ENCODE assay signal across 21 cellular contexts in the genomic region with DNA sequence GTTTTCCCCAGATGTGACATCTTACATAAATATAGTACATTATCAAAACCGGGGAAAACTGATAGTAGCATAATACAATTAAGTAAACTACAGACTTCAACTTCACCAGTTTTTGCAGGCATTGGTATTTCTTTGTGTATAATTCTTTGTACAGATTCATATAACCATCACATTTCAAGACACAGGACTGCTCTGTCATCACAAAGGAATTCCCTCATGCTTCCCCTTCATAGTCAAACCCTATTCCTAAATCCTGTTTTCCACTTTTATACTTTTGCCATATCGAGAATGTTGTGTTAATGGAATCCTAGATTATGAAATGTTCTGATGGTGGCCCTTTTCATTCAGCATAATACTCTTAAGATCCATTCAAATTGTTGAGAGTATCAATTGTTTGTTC. TPM values are rescaled to one million over a fixed set of nuclear protein-coding genes. Genes with fewer than 3 reads are reported as not detected.
DNase-seq lines count a peak whose midpoint lies in the region; ATAC-seq, FAIRE-seq and TF ChIP-seq lines count a peak whose summit lies in the region.
"Had no signal": no experiment of that assay in that cellular context is flagged by ENCODE, and none has a peak within 500 bp of the region (broad histone marks: within the 10 kb centered on the region; RNA-seq: fewer than 3 reads in every experiment).

No MANE protein-coding gene starts in this region.

- in situ Hi-C loops in ACHN (cut with HindIII; ENCODE audit: low pct_ligation_motif_present, low pct_unique_long_range_greater_than_20kb, low sequenced_read_pairs): no loop called here

- peaks cover 42% of the 10 kb centered on the region for H3K36me3 Mint-ChIP-seq in activated CD4-positive, alpha-beta T cell treated with anti-CD3 and anti-CD28 coated beads, Interleukin-2, amount 10 ng/mL, durations not matched to agents 7 days and 5 days (ENCODE audit: low read depth)

- intact Hi-C loops in tibial artery (cut with DNase I; ENCODE audit: low total_unique reads): no loop called here

- H3K27ac Mint-ChIP-seq in activated CD4-positive, alpha-beta T cell treated with anti-CD3 and anti-CD28 coated beads, Interleukin-2, amount 10 ng/mL, durations not matched to agents 7 days and 5 days: no peak overlapping the region
- H3K27ac Mint-ChIP-seq: activated naive CD4-positive, alpha-beta T cell treated with anti-CD3 and anti-CD28 coated beads, Interleukin-2, amount 10 ng/mL, durations not matched to agents 7 days and 5 days; brain; CD4-positive, alpha-beta T cell; stimulated activated memory B cell treated with anti-CD40 and anti-IgM and Interleukin-4, amounts not matched to agents 10 μg/mL and 1 μg/mL and 100 μg/mL, for 72 hours had no signal

- no peaks in the 10 kb centered on the region for H3K9me3 ChIP-seq in tibial artery
- H3K9me3 ChIP-seq: esophagus squamous epithelium, thyroid gland had no signal

- peaks cover 2% of the 10 kb centered on the region for H3K36me3 ChIP-seq in bronchial epithelial cell (ENCODE audit: control insufficient read depth, insufficient read depth, low read length)
- no peaks in the 10 kb centered on the region for H3K36me3 ChIP-seq in tibial artery
- H3K36me3 ChIP-seq: esophagus squamous epithelium, thyroid gland had no signal

- TF ChIP-seq CTCF in bronchial epithelial cell (IDR thresholded peaks at IDR 0.05; ENCODE audit: insufficient read depth, low read length, severe bottlenecking) (no peak), foreskin keratinocyte (conservative IDR thresholded peaks at IDR 0.05) (no peak), tibial artery (IDR thresholded peaks at IDR 0.05) (no peak)

- H3K9me3 Mint-ChIP-seq in activated CD4-positive, alpha-beta T cell treated with anti-CD3 and anti-CD28 coated beads, Interleukin-2, amount 10 ng/mL, durations not matched to agents 7 days and 5 days: peaks cover 12% of the 10 kb centered on the region
- H3K9me3 Mint-ChIP-seq: CD4-positive, alpha-beta T cell; stimulated activated memory B cell treated with anti-CD40 and anti-IgM and Interleukin-4, amounts not matched to agents 10 μg/mL and 1 μg/mL and 100 μg/mL, for 72 hours had no signal

- peaks cover 45% of the 10 kb centered on the region for H3K4me1 Mint-ChIP-seq in activated CD4-positive, alpha-beta T cell treated with anti-CD3 and anti-CD28 coated beads, Interleukin-2, amount 10 ng/mL, durations not matched to agents 7 days and 5 days

- FAIRE-seq in bronchial epithelial cell (lab: Jason Lieb, UNC): no peak

- DNase-seq in ACHN: peak; percentile 11
- peak; percentile 60 for DNase-seq in HCEC 1CT
- DNase-seq in bronchial epithelial cell (ENCODE audit: low read depth): peak; percentile 41
- peak in 1 of 2 donors; percentile 54 for DNase-seq in foreskin keratinocyte
- DNase-seq in activated CD4-positive, alpha-beta T cell treated with anti-CD3 and anti-CD28 coated beads, Interleukin-2, amount 10 ng/mL, durations not matched to agents 7 days and 5 days: no peak
- no peak for DNase-seq in tibial artery
- no peak for DNase-seq in T-helper 9 cell
- DNase-seq in NOMO-1 treated with DMSO at 0.1 percent for 48 hours (lab: John Stamatoyannopoulos, UW; ENCODE audit: unreplicated experiment): no peak
- DNase-seq: activated naive CD4-positive, alpha-beta T cell treated with anti-CD3 and anti-CD28 coated beads, Interleukin-2, amount 10 ng/mL, durations not matched to agents 7 days and 5 days; CD4-positive, alpha-beta T cell; DMS53; esophagus squamous epithelium; NCI-H1048; NCI-H2029; NCI-H510A treated with DMSO at 0.1 percent for 48 hours; nucleus accumbens; retina; stimulated activated CD4-positive, alpha-beta T cell treated with anti-CD3 and anti-CD28 coated beads, Interleukin-15, amount 100 ng/mL, for 24 hours; thyroid gland had no signal

- ATAC-seq in foreskin keratinocyte: peak; percentile 34
- ATAC-seq: stimulated activated memory B cell treated with anti-CD40 and anti-IgM and Interleukin-4, amounts not matched to agents 10 μg/mL and 1 μg/mL and 100 μg/mL, for 72 hours had no signal

- no peak overlapping the region for H3K4me3 ChIP-seq in bronchial epithelial cell (ENCODE audit: low read depth, low read length)
- H3K4me3 ChIP-seq in tibial artery: no peak overlapping the region
- H3K4me3 ChIP-seq: esophagus squamous epithelium, thyroid gland had no signal

- H3K4me3 Mint-ChIP-seq in activated CD4-positive, alpha-beta T cell treated with anti-CD3 and anti-CD28 coated beads, Interleukin-2, amount 10 ng/mL, durations not matched to agents 7 days and 5 days: no peak overlapping the region
- H3K4me3 Mint-ChIP-seq: activated naive CD4-positive, alpha-beta T cell treated with anti-CD3 and anti-CD28 coated beads, Interleukin-2, amount 10 ng/mL, durations not matched to agents 7 days and 5 days; brain; CD4-positive, alpha-beta T cell; stimulated activated memory B cell treated with anti-CD40 and anti-IgM and Interleukin-4, amounts not matched to agents 10 μg/mL and 1 μg/mL and 100 μg/mL, for 72 hours had no signal

- no peaks in the 10 kb centered on the region for H3K27me3 ChIP-seq in bronchial epithelial cell (ENCODE audit: control insufficient read depth, insufficient read depth, low read length)
- no peaks in the 10 kb centered on the region for H3K27me3 ChIP-seq in foreskin keratinocyte
- H3K27me3 ChIP-seq in tibial artery: no peaks in the 10 kb centered on the region
- H3K27me3 ChIP-seq: esophagus squamous epithelium, thyroid gland had no signal

- H3K4me1 ChIP-seq in foreskin keratinocyte: peaks cover 8% of the 10 kb centered on the region
- H3K4me1 ChIP-seq in tibial artery: no peaks in the 10 kb centered on the region
- H3K4me1 ChIP-seq: thyroid gland had no signal

- POLR2A ChIA-PET in activated CD4-positive, alpha-beta T cell treated with anti-CD3 and anti-CD28 coated beads, Interleukin-2, amount 10 ng/mL, durations not matched to agents 7 days and 5 days (lab: Charles Lee): no interaction called here

- no peaks in the 10 kb centered on the region for H3K27me3 Mint-ChIP-seq in activated CD4-positive, alpha-beta T cell treated with anti-CD3 and anti-CD28 coated beads, Interleukin-2, amount 10 ng/mL, durations not matched to agents 7 days and 5 days
- H3K27me3 Mint-ChIP-seq: activated naive CD4-positive, alpha-beta T cell treated with anti-CD3 and anti-CD28 coated beads, Interleukin-2, amount 10 ng/mL, durations not matched to agents 7 days and 5 days; brain; CD4-positive, alpha-beta T cell; stimulated activated memory B cell treated with anti-CD40 and anti-IgM and Interleukin-4, amounts not matched to agents 10 μg/mL and 1 μg/mL and 100 μg/mL, for 72 hours had no signal

- no peak overlapping the region for H3K27ac ChIP-seq in foreskin keratinocyte
- H3K27ac ChIP-seq in tibial artery: no peak overlapping the region
- H3K27ac ChIP-seq: esophagus squamous epithelium, thyroid gland had no signal

- CTCF ChIA-PET in activated CD4-positive, alpha-beta T cell treated with anti-CD3 and anti-CD28 coated beads, Interleukin-2, amount 10 ng/mL, durations not matched to agents 7 days and 5 days (lab: Charles Lee): no interaction called here

RNA-seq across cellular contexts. Expression of a gene that starts 36.0 kb away (rescaled TPM):
- total RNA-seq in bronchial epithelial cell: 7.6 and 15.6 TPM in 2 replicates
- total RNA-seq in foreskin keratinocyte: 18.0 and 18.7 TPM in 2 replicates
- polyA plus RNA-seq in foreskin keratinocyte: 8.4 and 8.6 TPM in 2 replicates
- 10 to 100 TPM; 56.2 to 61.0 TPM for total RNA-seq in activated CD4-positive, alpha-beta T cell treated with anti-CD3 and anti-CD28 coated beads, Interleukin-2, amount 10 ng/mL, durations not matched to agents 7 days and 5 days

Comparison
In these comparisons a context has a peak if more than half of its experiments do, and no peak if none do; other contexts are left out.
1. DNase-seq: peak in ACHN (single experiment), HCEC 1CT (single experiment) and bronchial epithelial cell (single experiment); none in activated CD4-positive, alpha-beta T cell treated with anti-CD3 and anti-CD28 coated beads, Interleukin-2, amount 10 ng/mL, durations not matched to agents 7 days and 5 days (single experiment), tibial artery (0 of 2), T-helper 9 cell (single experiment) and NOMO-1 treated with DMSO at 0.1 percent for 48 hours (single experiment).